Comparison of ENCODE assay signal across 18 cellular contexts in the genomic region with DNA sequence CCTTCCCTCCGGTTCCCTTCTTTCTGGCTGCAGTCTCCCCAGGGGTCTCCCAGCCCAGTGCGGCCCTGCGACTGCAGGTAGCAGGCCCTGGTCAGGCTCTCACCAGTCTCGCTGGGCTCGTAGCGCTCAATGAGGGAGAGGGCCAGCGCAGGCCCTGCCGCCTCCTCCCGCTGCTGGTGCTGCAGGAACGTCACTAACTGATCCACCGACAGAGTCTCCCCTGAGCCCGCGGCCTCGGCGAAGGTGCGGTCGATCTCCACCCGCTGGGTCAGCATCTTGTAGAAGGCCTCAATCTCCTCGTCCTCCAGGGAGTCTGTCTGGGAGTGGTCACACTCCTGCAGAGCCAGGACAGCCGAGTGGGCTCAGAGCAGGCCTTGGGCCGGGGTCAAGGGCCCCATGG. TPM values are rescaled to one million over a fixed set of nuclear protein-coding genes. Genes with fewer than 3 reads are reported as not detected.
"Had no signal": no experiment of that assay in that cellular context is flagged by ENCODE, and none has a peak within 500 bp of the region (broad histone marks: within the 10 kb centered on the region; RNA-seq: fewer than 3 reads in every experiment).

No MANE protein-coding gene starts in this region.

- H3K4me3 Mint-ChIP-seq: activated CD4-positive, alpha-beta T cell treated with anti-CD3 and anti-CD28 coated beads, Interleukin-2, amount 10 ng/mL, durations not matched to agents 7 days and 5 days; activated T-cell treated with anti-CD3 and anti-CD28 coated beads, Interleukin-2, amount 50 U/mL, for 72 hours; neural progenitor cell had no signal

- H3K4me1 ChIP-seq: neural progenitor cell, pancreas, thyroid gland had no signal

- ATAC-seq: activated T-cell treated with anti-CD3 and anti-CD28 coated beads, Interleukin-2, amount 50 U/mL, for 72 hours; left lobe of liver had no signal

- H3K27me3 Mint-ChIP-seq: activated CD4-positive, alpha-beta T cell treated with anti-CD3 and anti-CD28 coated beads, Interleukin-2, amount 10 ng/mL, durations not matched to agents 7 days and 5 days had no signal

- H3K9ac ChIP-seq: neural progenitor cell had no signal

- H3K27ac Mint-ChIP-seq: activated CD4-positive, alpha-beta T cell treated with anti-CD3 and anti-CD28 coated beads, Interleukin-2, amount 10 ng/mL, durations not matched to agents 7 days and 5 days; activated T-cell treated with anti-CD3 and anti-CD28 coated beads, Interleukin-2, amount 50 U/mL, for 72 hours; neural progenitor cell had no signal

- H3K27me3 ChIP-seq: hepatocyte, neural progenitor cell, pancreas, thyroid gland had no signal

- H3K27ac ChIP-seq: hepatocyte, neural progenitor cell, pancreas, thyroid gland had no signal

- DNase-seq: activated CD4-positive, alpha-beta T cell treated with anti-CD3 and anti-CD28 coated beads, Interleukin-2, amount 10 ng/mL, durations not matched to agents 7 days and 5 days; activated CD8-positive, alpha-beta memory T cell treated with anti-CD3 and anti-CD28 coated beads, Interleukin-2, amount 50 U/mL, for 4 hours; activated effector memory CD4-positive, alpha-beta T cell treated with anti-CD3 and anti-CD28 coated beads, Interleukin-2, amount 50 U/mL, for 16 hours; activated naive CD4-positive, alpha-beta T cell treated with anti-CD3 and anti-CD28 coated beads, Interleukin-2, amount 50 U/mL, for 16 hours; activated T-cell treated with anti-CD3 and anti-CD28 coated beads, Interleukin-2, amount 50 U/mL, for 72 hours; dermis blood vessel endothelial cell; effector memory CD4-positive, alpha-beta T cell; islet precursor cell; mammary epithelial cell; stimulated activated CD4-positive, alpha-beta T cell treated with anti-CD3 and anti-CD28 coated beads, Interleukin-12 subunit alpha, Interleukin-12 subunit beta, amount 100 ng/mL, for 4 hours; stimulated activated CD4-positive, alpha-beta T cell treated with anti-CD3 and anti-CD28 coated beads, Interleukin-1b, Interleukin-23, amount 100 ng/mL, for 48 hours; stimulated activated CD8-positive, alpha-beta memory T cell treated with anti-CD3 and anti-CD28 coated beads, Interleukin-4, amount 100 ng/mL, for 48 hours; stimulated activated naive CD4-positive, alpha-beta T cell treated with Interleukin-2 at 50 U/mL for 16 hours; thyroid gland had no signal

- H3K9me3 Mint-ChIP-seq: activated CD4-positive, alpha-beta T cell treated with anti-CD3 and anti-CD28 coated beads, Interleukin-2, amount 10 ng/mL, durations not matched to agents 7 days and 5 days; activated T-cell treated with anti-CD3 and anti-CD28 coated beads, Interleukin-2, amount 50 U/mL, for 72 hours; neural progenitor cell had no signal

- H3K36me3 ChIP-seq: neural progenitor cell had no signal

- H3K4me1 Mint-ChIP-seq: activated CD4-positive, alpha-beta T cell treated with anti-CD3 and anti-CD28 coated beads, Interleukin-2, amount 10 ng/mL, durations not matched to agents 7 days and 5 days; neural progenitor cell had no signal

- H3K9me3 ChIP-seq: pancreas, thyroid gland had no signal

- H3K4me3 ChIP-seq: hepatocyte, neural progenitor cell, pancreas, thyroid gland had no signal

RNA-seq across cellular contexts. Expression of a gene that starts 27.9 kb away (rescaled TPM):
- polyA plus RNA-seq: mammary epithelial cell had no signal
